8 cellular contexts compared by ENCODE assay signal in genomic region chr15:73996939-73997338, GRCh38. TPM values are rescaled to one million over a fixed set of nuclear protein-coding genes. Genes with fewer than 3 reads are reported as not detected.
DNase-seq lines count a peak whose midpoint lies in the region; ATAC-seq and TF ChIP-seq lines count a peak whose summit lies in the region.

No MANE protein-coding gene starts in this region.

- H3F3A ChIP-seq in SU-DHL-6 (ENCODE audit: insufficient read depth), result peaks cover 7% of the 10 kb centered on the region; the same call in 1 of the 2 replicates

- H3K27ac ChIP-seq in SU-DHL-6 (ENCODE audit: low read depth, low read length) (peak overlapping the region; percentile 18; the same call in 1 of the 2 replicates), gastrocnemius medialis (peak overlapping the region; percentile 89 to 98 (median 93))

- H3K9ac ChIP-seq in SU-DHL-6 (ENCODE audit: low read length), result 0 out of 2 replicates have a peak overlapping the region, but pooled peaks have one; percentile 79

- in situ Hi-C loops in gastrocnemius medialis (cut with MboI; ENCODE audit: low sequenced_read_pairs in 4 of 4), result loop anchor here in 1 of 4 donors (25.0 kb wide), 1 partner anchor 465 kb away; the partner anchor contains the start of gene UBL7

- peaks cover 42% of the 10 kb centered on the region for H3K79me2 ChIP-seq in SU-DHL-6 (ENCODE audit: insufficient read depth, low read length)

- no peaks in the 10 kb centered on the region for H3K9me3 ChIP-seq in SU-DHL-6 (ENCODE audit: insufficient read depth, low read length)
- H3K9me3 ChIP-seq in gastrocnemius medialis, result no peaks in the 10 kb centered on the region

- H3K4me2 ChIP-seq in SU-DHL-6 (ENCODE audit: low read depth, low read length, poor library complexity, severe bottlenecking), result peak overlapping the region; percentile 95

- no peaks in the 10 kb centered on the region for H3K9me2 ChIP-seq in SU-DHL-6 (replicated peaks; ENCODE audit: insufficient read depth, low read length)

- ATAC-seq in gastrocnemius medialis, result no peak
- ATAC-seq in HG02759 (IDR thresholded peaks at IDR 0.05; ENCODE audit: unreplicated experiment), result no peak
- no peak for ATAC-seq in HG03460 (IDR thresholded peaks at IDR 0.05; ENCODE audit: unreplicated experiment)
- ATAC-seq in HG03196 (IDR thresholded peaks at IDR 0.05; ENCODE audit: unreplicated experiment), result no peak

- H3K36me3 ChIP-seq in SU-DHL-6 (ENCODE audit: low read length) (peaks cover 3% of the 10 kb centered on the region; the same call in 1 of the 2 replicates), gastrocnemius medialis (peaks cover 0 to 23% of the 10 kb centered on the region in 2 donors)

- peak in 4 of 6 experiments; percentile 14 to 37 (median 20) for DNase-seq in stimulated activated naive CD4-positive, alpha-beta T cell (lab: John Stamatoyannopoulos, UW)
- no peak for DNase-seq in stimulated activated naive CD4-positive, alpha-beta T cell treated with Interleukin-2 at 50 U/mL for 16 hours (lab: John Stamatoyannopoulos, UW)
- peak; percentile 72 for DNase-seq in fibroblast of mammary gland (ENCODE audit: low read depth)
- no peak for DNase-seq in gastrocnemius medialis

- H2AFZ ChIP-seq in SU-DHL-6 (ENCODE audit: low read depth, low read length, severe bottlenecking), result no peak overlapping the region

- TF ChIP-seq CTCF in SU-DHL-6 (IDR thresholded peaks at IDR 0.05; ENCODE audit: insufficient read depth, low read length, poor library complexity, severe bottlenecking) (no peak), fibroblast of mammary gland (conservative IDR thresholded peaks at IDR 0.05; ENCODE audit: control insufficient read depth, insufficient read depth, low read depth, low read length) (no peak), gastrocnemius medialis (IDR thresholded peaks at IDR 0.05 in 4 of 5, conservative IDR thresholded peaks at IDR 0.05 in 1 of 5) (no peak)

- TF ChIP-seq POLR2A in gastrocnemius medialis (IDR thresholded peaks at IDR 0.05), result no peak

- intact Hi-C loops in gastrocnemius medialis (cut with DNase I; ENCODE audit: low total_unique reads), result loop anchor here (10.0 kb wide), 1 partner anchor 468 kb away; the partner anchor contains the start of gene UBL7

- no peaks in the 10 kb centered on the region; the same call in 1 of the 2 replicates for H4K20me1 ChIP-seq in SU-DHL-6 (ENCODE audit: low read depth, low read length)

- H3K27me3 ChIP-seq in SU-DHL-6 (ENCODE audit: low read length) (no peaks in the 10 kb centered on the region), gastrocnemius medialis (no peaks in the 10 kb centered on the region)

- peaks cover 41 to 42% of the 10 kb centered on the region in 2 donors for H3K4me1 ChIP-seq in gastrocnemius medialis

- peak overlapping the region; percentile 88 for H3K4me3 ChIP-seq in SU-DHL-6 (ENCODE audit: insufficient read depth, low read length, poor library complexity, severe bottlenecking)
- peak overlapping the region; percentile 97 for H3K4me3 ChIP-seq in fibroblast of mammary gland (ENCODE audit: control insufficient read depth, low read depth, low read length)
- H3K4me3 ChIP-seq in gastrocnemius medialis, result peak overlapping the region; percentile 82 to 97 (median 90)

RNA-seq across cellular contexts. Expression of gene PML, which starts 2.4 kb away (rescaled TPM):
- total RNA-seq in gastrocnemius medialis, result 10 to 100 TPM; 17.3 to 42.1 (median 21.2) TPM

RNA-seq across cellular contexts. Expression of gene STOML1, which starts 4.8 kb away (rescaled TPM):
- total RNA-seq in gastrocnemius medialis, result 10 to 100 TPM; 15.2 to 28.8 (median 16.9) TPM

Comparison
In these comparisons a context has a peak if more than half of its experiments do, and no peak if none do; other contexts are left out.
1. DNase-seq: peak in stimulated activated naive CD4-positive, alpha-beta T cell (4 of 6) and fibroblast of mammary gland (single experiment); none in stimulated activated naive CD4-positive, alpha-beta T cell treated with Interleukin-2 at 50 U/mL for 16 hours (single experiment) and gastrocnemius medialis (0 of 2).
2. Peak in every context shown above with its lines, with median percentiles within 50 percentile points of each other: H3K4me3 ChIP-seq.